ENCODE assay signal across 8 cellular contexts in the genomic region with DNA sequence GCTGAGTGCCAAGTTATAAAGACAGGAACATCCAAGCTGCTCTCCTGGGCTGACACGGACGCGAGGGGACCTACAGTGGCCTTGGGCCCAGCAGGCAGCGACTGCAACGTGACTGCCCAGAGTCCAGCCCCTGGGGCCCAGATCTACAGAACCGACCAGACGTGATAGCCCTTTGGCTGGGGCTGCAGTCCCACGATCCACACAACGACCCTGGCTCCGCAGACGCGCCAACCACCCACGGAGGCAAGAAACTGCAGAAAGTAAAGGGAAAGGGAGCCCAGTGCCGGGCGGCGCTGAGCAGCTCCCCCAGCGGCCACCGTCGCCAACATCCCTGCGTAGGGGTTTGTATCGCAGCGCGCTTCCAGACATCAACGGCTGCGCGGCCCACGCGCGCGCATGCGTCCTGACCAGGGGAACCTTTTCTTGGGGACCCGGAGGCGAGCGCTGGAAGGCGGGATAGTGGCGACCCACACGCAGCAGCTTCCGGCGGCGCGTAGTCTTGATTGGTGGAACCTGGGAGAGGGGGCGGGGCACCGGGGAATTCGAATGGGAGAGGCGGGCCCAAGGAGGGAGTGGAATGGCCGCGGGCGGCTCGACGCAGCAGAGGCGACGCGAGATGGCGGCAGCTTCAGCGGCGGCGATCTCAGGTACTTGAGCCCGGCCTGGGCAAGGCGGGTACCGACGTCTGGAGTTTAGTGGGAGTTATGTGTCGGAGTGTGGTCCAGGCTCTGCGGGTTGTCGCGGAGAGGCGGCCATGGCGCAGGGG. TPM values are rescaled to one million over a fixed set of nuclear protein-coding genes. Genes with fewer than 3 reads are reported as not detected.
DNase-seq lines count a peak whose midpoint lies in the region; ATAC-seq and TF ChIP-seq lines count a peak whose summit lies in the region.

KIF22 (plus strand) TSS at position 569 of the 766 bp plus-strand sequence; CDS start at position 578, 9 bp downstream.

- peak within 1 kb of the TSS; percentile 92 to 100 (median 98) for H3K4me3 Mint-ChIP-seq in naive thymus-derived CD4-positive, alpha-beta T cell
- peak within 1 kb of the TSS; percentile 97 for H3K4me3 Mint-ChIP-seq in stimulated activated naive B cell treated with anti-CD40 and anti-IgM and Interleukin-4, amounts not matched to agents 10 μg/mL and 1 μg/mL and 100 μg/mL, for 72 hours

- peaks cover 0 to 2% (median 0%) of the 10 kb centered on the region in 5 donors for H3K27me3 Mint-ChIP-seq in naive thymus-derived CD4-positive, alpha-beta T cell
- no peaks in the 10 kb centered on the region for H3K27me3 Mint-ChIP-seq in stimulated activated naive B cell treated with anti-CD40 and anti-IgM and Interleukin-4, amounts not matched to agents 10 μg/mL and 1 μg/mL and 100 μg/mL, for 72 hours

- CTCF ChIA-PET in naive thymus-derived CD4-positive, alpha-beta T cell (lab: Charles Lee), result interaction anchor here (0.6 to 4.2 kb wide), 22 partner anchors 14 to 860 kb away, joined by 3 to 40 read pairs (median 4); partner anchors contain the start of genes C16orf54, MVP and PAGR1

- peaks cover 0 to 18% (median 4%) of the 10 kb centered on the region in 5 donors for H3K36me3 Mint-ChIP-seq in naive thymus-derived CD4-positive, alpha-beta T cell
- H3K36me3 Mint-ChIP-seq in stimulated activated naive B cell treated with anti-CD40 and anti-IgM and Interleukin-4, amounts not matched to agents 10 μg/mL and 1 μg/mL and 100 μg/mL, for 72 hours, result peaks cover 10 to 14% of the 10 kb centered on the region in 2 donors

- DNase-seq in ELF-1 (ENCODE audit: low read depth, low spot score), result peak; percentile 100
- peak; percentile 97 for DNase-seq in GOT3 (lab: John Stamatoyannopoulos, UW)
- DNase-seq in RPMI8226, result peak; percentile 100
- DNase-seq in activated T-helper 1 cell treated with anti-CD3 and anti-CD28 coated beads, Interleukin-2, amount 50 U/mL, for 16 hours (ENCODE audit: low read depth in 1 of 2, low spot score in 1 of 2), result peak; percentile 99 to 100
- DNase-seq in fibroblast of gingiva (ENCODE audit: low read depth), result peak; percentile 98
- peak; percentile 98 to 100 (median 100) for DNase-seq in naive thymus-derived CD4-positive, alpha-beta T cell
- peak; percentile 99 for DNase-seq in stimulated activated naive B cell treated with anti-CD40 and anti-IgM and Interleukin-4, amounts not matched to agents 10 μg/mL and 1 μg/mL and 100 μg/mL, for 72 hours

- ATAC-seq in naive thymus-derived CD4-positive, alpha-beta T cell, result peak; percentile 98
- ATAC-seq in stimulated activated naive B cell treated with anti-CD40 and anti-IgM and Interleukin-4, amounts not matched to agents 10 μg/mL and 1 μg/mL and 100 μg/mL, for 72 hours (replicated peaks), result peak; percentile 96

- intact Hi-C loops in naive thymus-derived CD4-positive, alpha-beta T cell (cut with micrococcal nuclease), result loop anchor here (1.0 to 2.0 kb wide), 15 partner anchors 15 to 206 kb away; partner anchors contain the start of genes CDIPT (in 2 of the 2), PAGR1 (in 2 of the 2), INO80E (in 1 of the 2) and MVP (in 1 of the 2)

- no peaks in the 10 kb centered on the region for H3K27me3 ChIP-seq in naive thymus-derived CD4-positive, alpha-beta T cell (ENCODE audit: control insufficient read depth in 2 of 2, insufficient read depth in 2 of 2, low read length in 2 of 2)

- H3K4me3 ChIP-seq in naive thymus-derived CD4-positive, alpha-beta T cell (ENCODE audit: low read length), result peak within 1 kb of the TSS; percentile 83

- H3K4me1 Mint-ChIP-seq in naive thymus-derived CD4-positive, alpha-beta T cell, result peaks cover 23 to 59% (median 46%) of the 10 kb centered on the region in 7 donors
- peaks cover 22 to 45% of the 10 kb centered on the region in 2 donors for H3K4me1 Mint-ChIP-seq in stimulated activated naive B cell treated with anti-CD40 and anti-IgM and Interleukin-4, amounts not matched to agents 10 μg/mL and 1 μg/mL and 100 μg/mL, for 72 hours

- H3K4me1 ChIP-seq in naive thymus-derived CD4-positive, alpha-beta T cell (ENCODE audit: control insufficient read depth in 2 of 2, insufficient read depth in 2 of 2, low read length in 2 of 2), result peaks cover 21 to 29% of the 10 kb centered on the region in 2 donors

- H3K9me3 ChIP-seq in naive thymus-derived CD4-positive, alpha-beta T cell (ENCODE audit: control insufficient read depth in 2 of 3, low read length in 3 of 3), result no peaks in the 10 kb centered on the region

- H3K27ac Mint-ChIP-seq in naive thymus-derived CD4-positive, alpha-beta T cell, result peak within 1 kb of the TSS; percentile 93 to 99 (median 99)
- peak within 1 kb of the TSS; percentile 98 for H3K27ac Mint-ChIP-seq in stimulated activated naive B cell treated with anti-CD40 and anti-IgM and Interleukin-4, amounts not matched to agents 10 μg/mL and 1 μg/mL and 100 μg/mL, for 72 hours

- POLR2A ChIA-PET in naive thymus-derived CD4-positive, alpha-beta T cell (lab: Charles Lee), result interaction anchor here (0.6 to 8.8 kb wide), 36 partner anchors 10 to 394 kb away, joined by 3 to 158 read pairs (median 6); partner anchors contain the start of genes ALDOA, C16orf54, HIRIP3 and INO80E

- peaks cover 0 to 3% (median 0%) of the 10 kb centered on the region in 11 donors for H3K9me3 Mint-ChIP-seq in naive thymus-derived CD4-positive, alpha-beta T cell
- no peaks in the 10 kb centered on the region for H3K9me3 Mint-ChIP-seq in stimulated activated naive B cell treated with anti-CD40 and anti-IgM and Interleukin-4, amounts not matched to agents 10 μg/mL and 1 μg/mL and 100 μg/mL, for 72 hours

- H3K27ac ChIP-seq in naive thymus-derived CD4-positive, alpha-beta T cell (ENCODE audit: low read depth, low read length), result peak within 1 kb of the TSS; percentile 88

- H3K36me3 ChIP-seq in naive thymus-derived CD4-positive, alpha-beta T cell (ENCODE audit: control insufficient read depth in 2 of 3, insufficient read depth in 3 of 3, low read length in 3 of 3), result peaks cover 0 to 4% (median 0%) of the 10 kb centered on the region in 3 experiments

- TF ChIP-seq CTCF in LNCAP (IDR thresholded peaks at IDR 0.05), result peak; percentile 74

RNA-seq across cellular contexts. Expression of gene KIF22, which starts in this region (rescaled TPM):
- 100 to 1,000 TPM in 1 of 5 experiments, 10 to 100 TPM in 4; 62.5 to 141 (median 81.3) TPM for total RNA-seq in naive thymus-derived CD4-positive, alpha-beta T cell
- 10 to 100 TPM; 36.9 to 50.7 TPM for polyA plus RNA-seq in naive thymus-derived CD4-positive, alpha-beta T cell

Comparison
In these comparisons a context has a peak if more than half of its experiments do, and no peak if none do; other contexts are left out.
1. Peak in every context shown above with its lines: DNase-seq, ATAC-seq, H3K4me3 ChIP-seq and H3K27ac ChIP-seq.